In the genomic region with DNA sequence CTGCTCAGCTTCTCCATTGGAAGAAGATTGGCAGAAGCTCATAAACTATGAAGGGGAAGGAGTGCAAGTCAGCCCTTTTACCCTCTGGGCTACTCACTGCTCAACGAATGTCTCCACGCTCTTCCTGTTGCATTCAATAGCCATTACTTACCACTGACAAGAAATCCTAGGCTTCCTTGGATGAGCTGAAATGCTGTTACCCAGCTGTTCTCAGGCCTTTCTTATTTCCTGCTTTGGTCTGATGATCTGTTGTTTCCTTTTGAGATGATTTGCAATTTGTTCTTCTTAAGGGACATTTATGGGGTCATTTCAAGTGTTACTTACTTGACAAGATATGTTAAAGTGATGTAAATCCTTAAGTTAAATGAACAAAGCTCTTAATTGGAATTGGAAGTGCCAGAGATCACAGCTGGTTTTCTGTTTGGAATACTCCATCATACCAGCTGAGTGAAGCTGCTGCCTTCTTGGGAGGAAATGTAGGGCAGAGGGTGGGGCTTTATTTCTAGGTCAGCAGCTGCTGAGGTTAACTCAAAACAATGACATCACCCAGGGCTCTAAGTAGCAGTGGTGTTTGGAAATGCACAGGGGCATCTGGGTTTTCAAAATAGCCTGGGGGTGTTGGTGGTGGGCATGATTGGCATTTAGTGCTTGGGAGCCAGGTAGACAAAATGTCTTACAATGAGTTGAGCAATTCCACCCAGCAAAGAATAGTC, we compare ENCODE assay signal across 8 cellular contexts.
DNase-seq lines count a peak whose midpoint lies in the region; ATAC-seq, FAIRE-seq and TF ChIP-seq lines count a peak whose summit lies in the region.

No MANE protein-coding gene starts in this region.

- H3K4me3 ChIP-seq in CD8-positive, alpha-beta memory T cell (ENCODE audit: low read length) = peak overlapping the region; percentile 16

- FAIRE-seq in endometrium (lab: Jason Lieb, UNC) = peak; percentile 70

- no peaks in the 10 kb centered on the region for H3K27me3 ChIP-seq in CD8-positive, alpha-beta memory T cell (ENCODE audit: insufficient read depth, low read length, poor library complexity, severe bottlenecking)

- H3K36me3 Mint-ChIP-seq in CD8-positive, alpha-beta memory T cell = peaks cover 0 to 4% (median 2%) of the 10 kb centered on the region in 3 donors
- no peaks in the 10 kb centered on the region for H3K36me3 Mint-ChIP-seq in natural killer cell

- ATAC-seq in natural killer cell = peak; percentile 96 to 97 (median 96)
- ATAC-seq in HG02763 (IDR thresholded peaks at IDR 0.05; ENCODE audit: unreplicated experiment) = no peak
- ATAC-seq in HG03378 (IDR thresholded peaks at IDR 0.05; ENCODE audit: unreplicated experiment) = no peak

- H3K27me3 Mint-ChIP-seq in CD8-positive, alpha-beta memory T cell = peaks cover 0 to 1% of the 10 kb centered on the region in 2 donors
- H3K27me3 Mint-ChIP-seq in natural killer cell (ENCODE audit: low read depth in 2 of 2) = no peaks in the 10 kb centered on the region

- peak overlapping the region; percentile 94 to 98 (median 96) for H3K27ac Mint-ChIP-seq in CD8-positive, alpha-beta memory T cell
- H3K27ac Mint-ChIP-seq in natural killer cell = peak overlapping the region; percentile 98 to 100

- TF ChIP-seq CTCF in natural killer cell (IDR thresholded peaks at IDR 0.05) = no peak

- peaks cover 29% of the 10 kb centered on the region for H3K4me1 ChIP-seq in CD8-positive, alpha-beta memory T cell (ENCODE audit: insufficient read depth, low read length)

- POLR2A ChIA-PET in CD8-positive, alpha-beta memory T cell (lab: Charles Lee) = interaction anchor here (0.7 to 1.7 kb wide), 9 partner anchors 8 to 247 kb away, joined by 3 to 11 read pairs (median 5); a partner anchor contains a TSS

- H3K9me3 ChIP-seq in CD8-positive, alpha-beta memory T cell (ENCODE audit: low read length) = no peaks in the 10 kb centered on the region

- no peaks in the 10 kb centered on the region for H3K36me3 ChIP-seq in CD8-positive, alpha-beta memory T cell (ENCODE audit: insufficient read depth, low read length)

- peaks cover 26 to 50% (median 46%) of the 10 kb centered on the region in 3 donors for H3K4me1 Mint-ChIP-seq in CD8-positive, alpha-beta memory T cell
- peaks cover 18 to 25% of the 10 kb centered on the region in 2 donors for H3K4me1 Mint-ChIP-seq in natural killer cell

- peak overlapping the region; percentile 63 to 83 (median 79) for H3K4me3 Mint-ChIP-seq in CD8-positive, alpha-beta memory T cell
- peak overlapping the region; percentile 91 for H3K4me3 Mint-ChIP-seq in natural killer cell

- peak; percentile 30 to 76 (median 47) for DNase-seq in CD8-positive, alpha-beta memory T cell
- DNase-seq in T-helper 1 cell (peak in 4 of 5 donors; percentile 23 to 76 (median 34)), natural killer cell (peak; percentile 52), HUDEP-2 (lab: John Stamatoyannopoulos, UW; ENCODE audit: unreplicated experiment in 76 of 76) (no peak), iPS-NIHi11 (ENCODE audit: low spot score) (no peak)

- no peaks in the 10 kb centered on the region for H3K9me3 Mint-ChIP-seq in CD8-positive, alpha-beta memory T cell
- H3K9me3 Mint-ChIP-seq in natural killer cell = no peaks in the 10 kb centered on the region

- CTCF ChIA-PET in CD8-positive, alpha-beta memory T cell (lab: Charles Lee) = interaction anchor here (0.8 to 4.6 kb wide), 21 partner anchors 9 to 396 kb away, joined by 3 to 38 read pairs (median 5); a partner anchor contains a TSS

- peak overlapping the region; percentile 52 for H3K27ac ChIP-seq in CD8-positive, alpha-beta memory T cell (ENCODE audit: low read depth, low read length)

- intact Hi-C loops in natural killer cell (cut with micrococcal nuclease) = loop anchor here (10.0 kb wide), 1 partner anchor 1005 kb away; a partner anchor contains a TSS

Comparison
In these comparisons a context has a peak if more than half of its experiments do, and no peak if none do; other contexts are left out.
1. DNase-seq: peak in CD8-positive, alpha-beta memory T cell (5 of 5), T-helper 1 cell (4 of 5) and natural killer cell (single experiment); none in HUDEP-2 (0 of 76) and iPS-NIHi11 (single experiment).
2. ATAC-seq: peak in natural killer cell (3 of 3); none in HG02763 (single experiment) and HG03378 (single experiment).